In the genomic region with DNA sequence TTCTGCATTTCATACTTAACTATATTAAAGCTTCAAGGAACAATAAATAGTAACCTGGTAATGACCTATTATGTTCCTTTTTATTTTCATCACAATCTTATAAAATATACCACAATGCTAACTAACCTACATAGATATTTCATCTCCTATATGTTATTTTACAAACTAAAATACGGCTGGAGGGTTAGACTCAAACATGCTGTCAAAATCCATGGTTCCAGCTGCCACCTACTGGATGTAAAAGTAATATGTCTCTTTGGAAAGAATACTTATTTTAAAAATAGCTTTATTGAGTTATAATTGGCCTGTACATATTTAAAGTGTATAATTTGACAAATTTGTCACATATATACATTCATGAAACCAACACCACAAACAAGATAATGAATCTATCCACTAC, we compare ENCODE assay signal across 8 cellular contexts. TPM values are rescaled to one million over a fixed set of nuclear protein-coding genes. Genes with fewer than 3 reads are reported as not detected.
A peak's percentile ranks its signal among the peaks of the same experiment; 100 is the strongest.
DNase-seq lines count a peak whose midpoint lies in the region; ATAC-seq and TF ChIP-seq lines count a peak whose summit lies in the region.

No MANE protein-coding gene starts in this region.

- ATAC-seq in GM19328 (IDR thresholded peaks at IDR 0.05; ENCODE audit: unreplicated experiment), result no peak

- no peak overlapping the region for H3K4me3 ChIP-seq in suprapubic skin

- TF ChIP-seq CTCF in suprapubic skin (IDR thresholded peaks at IDR 0.05), result no peak

- peak; percentile 6 for DNase-seq in stimulated activated CD4-positive, alpha-beta T cell treated with anti-CD3 and anti-CD28 coated beads, Interleukin-4, amount 100 ng/mL, for 24 hours
- no peak for DNase-seq in stimulated activated CD4-positive, alpha-beta T cell treated with anti-CD3 and anti-CD28 coated beads, Interleukin-2, amount 100 ng/mL, for 24 hours
- DNase-seq in NCI-H2227 treated with DMSO at 0.1 percent for 48 hours (lab: John Stamatoyannopoulos, UW) (peak; percentile 71), dedifferentiated amniotic fluid mesenchymal stem cell (ENCODE audit: extremely low spot score) (peak; percentile 48), pons (ENCODE audit: low spot score) (peak; percentile 40), iPS-NIHi11 (ENCODE audit: low spot score) (no peak), suprapubic skin (ENCODE audit: low spot score in 2 of 2) (no peak)

- TF ChIP-seq POLR2A in suprapubic skin (IDR thresholded peaks at IDR 0.05), result no peak

- WGBS in suprapubic skin, result 11% methylated on average over 1 of the region's 1 CpG

- H3K36me3 ChIP-seq in suprapubic skin, result no peaks in the 10 kb centered on the region

- no peaks in the 10 kb centered on the region for H3K27me3 ChIP-seq in suprapubic skin

- no peaks in the 10 kb centered on the region for H3K4me1 ChIP-seq in suprapubic skin

- no peaks in the 10 kb centered on the region for H3K9me3 ChIP-seq in suprapubic skin

- TF ChIP-seq EP300 in suprapubic skin (IDR thresholded peaks at IDR 0.05), result no peak

- no peak overlapping the region for H3K27ac ChIP-seq in suprapubic skin

RNA-seq across cellular contexts. Expression of gene RGN, which starts 15.0 kb away (rescaled TPM):
- total RNA-seq in suprapubic skin, result 1 to 10 TPM in 2 of 4 donors, under 1 TPM in 1, not detected in 1; 0.29 to 1.8 (median 1.5) TPM

RNA-seq across cellular contexts. Expression of gene NDUFB11, which starts 51.3 kb away (rescaled TPM):
- total RNA-seq in suprapubic skin, result 10 to 100 TPM; 28.0 to 67.3 (median 51.7) TPM

RNA-seq across cellular contexts. Expression of gene RBM10, which starts 51.8 kb away (rescaled TPM):
- total RNA-seq in suprapubic skin, result 10 to 100 TPM; 27.9 to 33.1 (median 30.2) TPM

Comparison
In these comparisons a context has a peak if more than half of its experiments do, and no peak if none do; other contexts are left out.
1. DNase-seq: peak in stimulated activated CD4-positive, alpha-beta T cell treated with anti-CD3 and anti-CD28 coated beads, Interleukin-4, amount 100 ng/mL, for 24 hours (single experiment), NCI-H2227 treated with DMSO at 0.1 percent for 48 hours (single experiment), dedifferentiated amniotic fluid mesenchymal stem cell (single experiment) and pons (single experiment); none in stimulated activated CD4-positive, alpha-beta T cell treated with anti-CD3 and anti-CD28 coated beads, Interleukin-2, amount 100 ng/mL, for 24 hours (0 of 2), iPS-NIHi11 (single experiment) and suprapubic skin (0 of 2).